Comparison of ENCODE assay signal across 11 cellular contexts in the genomic region with DNA sequence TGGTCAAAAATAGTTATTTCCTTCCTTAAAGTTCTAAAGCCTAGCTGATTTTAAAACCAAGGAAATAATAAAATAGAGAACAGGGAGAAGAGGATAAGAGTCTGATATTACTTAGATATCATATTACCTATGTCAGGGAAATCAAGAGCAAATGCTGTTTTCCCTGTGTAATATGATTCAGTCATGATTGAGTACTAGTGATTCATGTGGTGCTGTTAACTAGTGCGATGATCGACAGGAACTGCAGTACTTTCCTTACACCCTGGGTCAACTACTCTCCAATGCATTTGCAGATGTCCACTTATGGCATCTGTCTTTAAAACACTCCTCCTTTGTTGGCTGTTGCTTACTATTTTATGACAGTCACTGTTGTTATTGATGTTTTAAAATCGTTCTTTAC.
DNase-seq lines count a peak whose midpoint lies in the region; TF ChIP-seq lines count a peak whose summit lies in the region.
"Had no signal": no experiment of that assay in that cellular context is flagged by ENCODE, and none has a peak within 500 bp of the region (broad histone marks: within the 10 kb centered on the region; RNA-seq: fewer than 3 reads in every experiment).

No MANE protein-coding gene starts in this region.

- no peak overlapping the region for H3K4me2 ChIP-seq in SK-N-SH

- CTCF ChIA-PET in SK-N-SH (lab: Yijun Ruan, JAX) = no interaction called here

- TF ChIP-seq POLR2A in testis (IDR thresholded peaks at IDR 0.05) = no peak

- H3K4me3 ChIP-seq in SK-N-SH (ENCODE audit: low read depth in 2 of 2, low read length in 1 of 2) (no peak overlapping the region), testis (no peak overlapping the region)
- H3K4me3 ChIP-seq: SJCRH30 had no signal

- H4K20me1 ChIP-seq in SK-N-SH (ENCODE audit: insufficient read depth) = no peaks in the 10 kb centered on the region; the same call in 1 of the 2 replicates

- H3K27ac ChIP-seq in SK-N-SH (ENCODE audit: low read depth in 2 of 2, low read length in 1 of 2) = no peak overlapping the region
- no peak overlapping the region for H3K27ac ChIP-seq in testis
- H3K27ac ChIP-seq: SJCRH30 had no signal

- no peak overlapping the region for H3K9ac ChIP-seq in SK-N-SH

- TF ChIP-seq RAD21 in SK-N-SH (IDR thresholded peaks at IDR 0.05; ENCODE audit: low read length) = no peak

- no peak overlapping the region for H2AFZ ChIP-seq in SK-N-SH (ENCODE audit: low read depth)

- TF ChIP-seq EP300 in SK-N-SH (IDR thresholded peaks at IDR 0.05; ENCODE audit: borderline replicate concordance in 1 of 2, low read depth in 1 of 2, low read length in 1 of 2) = no peak

- H3K9me3 Mint-ChIP-seq in glutamatergic neuron (ENCODE audit: unreplicated experiment) = peaks cover 1% of the 10 kb centered on the region

- TF ChIP-seq CTCF in SK-N-SH (IDR thresholded peaks at IDR 0.05) = no peak
- TF ChIP-seq CTCF in glutamatergic neuron (IDR thresholded peaks at IDR 0.05; ENCODE audit: partially characterized antibody, unreplicated experiment) = no peak
- TF ChIP-seq CTCF in testis (IDR thresholded peaks at IDR 0.05) = no peak

- H3K27me3 ChIP-seq in SK-N-SH (ENCODE audit: insufficient read depth) = no peaks in the 10 kb centered on the region
- H3K27me3 ChIP-seq in testis = no peaks in the 10 kb centered on the region
- H3K27me3 ChIP-seq: SJCRH30 had no signal

- WGBS in SK-N-SH (ENCODE audit: low lambda C conversion rate) = 62% methylated on average over 3 of the region's 3 CpGs
- 59 to 71% methylated on average over 3 of the region's 3 CpGs for WGBS in testis, 2 donors

- H3K4me3 Mint-ChIP-seq in glutamatergic neuron (ENCODE audit: unreplicated experiment) = no peak overlapping the region
- H3K4me3 Mint-ChIP-seq: natural killer cell treated with Interleukin-12 subunit alpha and Interleukin-12 subunit beta and Interleukin-15 and Interleukin-18, amount 100 ng/mL, for 72 hours had no signal

- H3K27ac Mint-ChIP-seq in glutamatergic neuron (ENCODE audit: unreplicated experiment) = peak overlapping the region; percentile 17

- no peaks in the 10 kb centered on the region for H3K9me2 ChIP-seq in SK-N-SH

- no peaks in the 10 kb centered on the region for H3K27me3 Mint-ChIP-seq in glutamatergic neuron (ENCODE audit: unreplicated experiment)
- H3K27me3 Mint-ChIP-seq: natural killer cell treated with Interleukin-12 subunit alpha and Interleukin-12 subunit beta and Interleukin-15 and Interleukin-18, amount 100 ng/mL, for 72 hours had no signal

- peak; percentile 20 for DNase-seq in NCI-H1092 treated with DMSO at 0.1 percent for 48 hours (lab: John Stamatoyannopoulos, UW)
- no peak for DNase-seq in NCI-H1092 (lab: John Stamatoyannopoulos, UW)
- peak; percentile 30 for DNase-seq in EL
- DNase-seq in SK-N-SH = no peak
- no peak for DNase-seq in glutamatergic neuron
- DNase-seq in testis = no peak
- no peak for DNase-seq in central memory CD4-positive, alpha-beta T cell
- no peak for DNase-seq in NAMALWA (ENCODE audit: low spot score)
- DNase-seq: 8988T had no signal

- H3K36me3 ChIP-seq in SK-N-SH (replicated peaks in 1 of 2; ENCODE audit: control insufficient read depth in 1 of 2, insufficient read depth in 2 of 2, low read length in 1 of 2) (peaks cover 4 to 36% of the 10 kb centered on the region in 2 experiments), testis (ENCODE audit: low read depth, missing control alignments) (no peaks in the 10 kb centered on the region)
- H3K36me3 ChIP-seq: SJCRH30 had no signal

- peaks cover 32% of the 10 kb centered on the region for H3K79me2 ChIP-seq in SK-N-SH (ENCODE audit: insufficient read depth)

- POLR2A ChIA-PET in SK-N-SH (lab: Yijun Ruan, JAX) = no interaction called here

- H3K4me1 ChIP-seq in SK-N-SH (ENCODE audit: control insufficient read depth in 1 of 2, insufficient read depth in 2 of 2, low read depth in 1 of 2, low read length in 1 of 2) (peaks cover 0 to 4% of the 10 kb centered on the region in 2 experiments; a peak in 1 of 4 replicates), testis (peaks cover 6% of the 10 kb centered on the region)

- no peaks in the 10 kb centered on the region for H3K9me3 ChIP-seq in SK-N-SH
- H3K9me3 ChIP-seq in testis = no peaks in the 10 kb centered on the region
- H3K9me3 ChIP-seq: SJCRH30 had no signal

- no peaks in the 10 kb centered on the region for H3K36me3 Mint-ChIP-seq in glutamatergic neuron (ENCODE audit: unreplicated experiment)

- intact Hi-C loops in testis (cut with DNase I; ENCODE audit: low total_unique reads) = no loop called here

- H3K4me1 Mint-ChIP-seq in glutamatergic neuron (ENCODE audit: low read depth, unreplicated experiment) = peaks cover 15% of the 10 kb centered on the region

- peaks cover 12% of the 10 kb centered on the region for H3F3A ChIP-seq in SK-N-SH (replicated peaks; ENCODE audit: insufficient read depth)

TF ChIP-seq in SK-N-SH, 30 proteins besides CTCF, POLR2A, EP300 and RAD21:
- 0 out of 2 replicates have a peak, but pooled peaks have one; percentile 9 for TF ChIP-seq TCF12 (IDR thresholded peaks at IDR 0.05)
- TF ChIP-seq FOSL2 (IDR thresholded peaks at IDR 0.05; ENCODE audit: borderline replicate concordance, low read depth) = peak; percentile 33; the same call in 1 of the 2 replicates
- no peak for TF ChIP-seq ZBTB33 (IDR thresholded peaks at IDR 0.05; ENCODE audit: borderline replicate concordance, low read depth)
- no peak for TF ChIP-seq GATA2 (CRISPR knock-in tag; IDR thresholded peaks at IDR 0.05)
- no peak for TF ChIP-seq SMC3 (IDR thresholded peaks at IDR 0.05; ENCODE audit: low read depth, low read length)
- TF ChIP-seq IRF3 (IDR thresholded peaks at IDR 0.05; ENCODE audit: low read depth, low read length) = no peak
- TF ChIP-seq, protein P1, sequence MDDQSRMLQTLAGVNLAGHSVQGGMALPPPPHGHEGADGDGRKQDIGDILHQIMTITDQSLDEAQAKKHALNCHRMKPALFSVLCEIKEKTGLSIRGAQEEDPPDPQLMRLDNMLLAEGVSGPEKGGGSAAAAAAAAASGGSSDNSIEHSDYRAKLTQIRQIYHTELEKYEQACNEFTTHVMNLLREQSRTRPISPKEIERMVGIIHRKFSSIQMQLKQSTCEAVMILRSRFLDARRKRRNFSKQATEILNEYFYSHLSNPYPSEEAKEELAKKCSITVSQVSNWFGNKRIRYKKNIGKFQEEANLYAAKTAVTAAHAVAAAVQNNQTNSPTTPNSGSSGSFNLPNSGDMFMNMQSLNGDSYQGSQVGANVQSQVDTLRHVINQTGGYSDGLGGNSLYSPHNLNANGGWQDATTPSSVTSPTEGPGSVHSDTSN (IDR thresholded peaks at IDR 0.05) = peak; percentile 64
- TF ChIP-seq RXRA (IDR thresholded peaks at IDR 0.05; ENCODE audit: borderline replicate concordance, low read depth) = no peak
- TF ChIP-seq, protein P2, sequence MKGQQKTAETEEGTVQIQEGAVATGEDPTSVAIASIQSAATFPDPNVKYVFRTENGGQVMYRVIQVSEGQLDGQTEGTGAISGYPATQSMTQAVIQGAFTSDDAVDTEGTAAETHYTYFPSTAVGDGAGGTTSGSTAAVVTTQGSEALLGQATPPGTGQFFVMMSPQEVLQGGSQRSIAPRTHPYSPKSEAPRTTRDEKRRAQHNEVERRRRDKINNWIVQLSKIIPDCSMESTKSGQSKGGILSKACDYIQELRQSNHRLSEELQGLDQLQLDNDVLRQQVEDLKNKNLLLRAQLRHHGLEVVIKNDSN (IDR thresholded peaks at IDR 0.05; ENCODE audit: borderline replicate concordance, low read depth) = no peak
- no peak for TF ChIP-seq TEAD4 (IDR thresholded peaks at IDR 0.05; ENCODE audit: borderline replicate concordance, insufficient read depth)
- TF ChIP-seq FOXM1 (IDR thresholded peaks at IDR 0.05; ENCODE audit: low read depth) = no peak
- TF ChIP-seq MXI1 (IDR thresholded peaks at IDR 0.05; ENCODE audit: low read depth, low read length) = no peak
- no peak for TF ChIP-seq USF2 (IDR thresholded peaks at IDR 0.05; ENCODE audit: borderline replicate concordance, low read depth, low read length)
- no peak for TF ChIP-seq FOXJ3 (CRISPR knock-in tag; IDR thresholded peaks at IDR 0.05)
- TF ChIP-seq NRF1 (IDR thresholded peaks at IDR 0.05; ENCODE audit: low read depth, low read length) = no peak
TF ChIP-seq in SK-N-SH: peak in this region for 3.

Comparison
In these comparisons a context has a peak if more than half of its experiments do, and no peak if none do; other contexts are left out.
1. DNase-seq: peak in NCI-H1092 treated with DMSO at 0.1 percent for 48 hours (single experiment) and EL (single experiment); none in NCI-H1092 (single experiment), SK-N-SH (single experiment), glutamatergic neuron (single experiment), testis (single experiment), central memory CD4-positive, alpha-beta T cell (single experiment) and NAMALWA (single experiment).